19 cellular contexts compared by ENCODE assay signal in the genomic region with DNA sequence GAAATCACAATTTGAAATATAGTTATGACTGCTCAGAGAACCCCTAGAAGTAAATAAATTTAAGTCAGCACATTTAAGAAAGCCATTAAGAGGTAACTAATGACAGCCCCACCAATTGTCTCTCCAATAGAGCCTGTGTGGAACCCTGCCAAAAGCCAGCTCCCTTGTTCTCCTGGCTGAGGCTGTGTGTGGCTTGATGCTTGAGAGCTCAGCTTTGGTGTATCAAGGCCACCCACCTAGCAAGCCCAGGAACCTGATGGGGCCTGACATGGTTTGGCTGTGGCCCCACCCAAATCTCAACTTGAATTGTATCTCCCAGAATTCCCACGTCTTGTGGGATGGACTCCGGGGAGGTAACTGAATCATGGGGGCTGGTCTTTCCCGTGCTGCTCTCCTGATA.
"Had no signal": no experiment of that assay in that cellular context is flagged by ENCODE, and none has a peak within 500 bp of the region (broad histone marks: within the 10 kb centered on the region; RNA-seq: fewer than 3 reads in every experiment).

No MANE protein-coding gene starts in this region.

- H3K27me3 ChIP-seq: Peyer's patch, SJSA1 had no signal

- H3K36me3 ChIP-seq: Peyer's patch, SJSA1 had no signal

- H3K27ac ChIP-seq: Peyer's patch, SJSA1 had no signal

- H3K4me2 ChIP-seq: SK-N-SH had no signal

- H3K4me1 ChIP-seq: Peyer's patch, SJSA1 had no signal

- H3K9me2 ChIP-seq: SK-N-SH had no signal

- H3K9me3 ChIP-seq: Peyer's patch had no signal

- H3K4me3 ChIP-seq: Peyer's patch, SJSA1 had no signal

- DNase-seq: KBM-7; MV-4-11; NCI-H1048; NCI-H1436; NCI-H187; NCI-H2029; NCI-H2081 treated with DMSO at 0.1 percent for 48 hours; NCI-H2227 treated with DMSO at 0.1 percent for 48 hours; NCI-H446; NCI-H510A; NCI-H524 treated with DMSO at 0.1 percent for 48 hours; NK-92 treated with Interleukin-12 subunit alpha and Interleukin-12 subunit beta, amount 100 ng/mL, for 24 hours; PC-3; Peyer's patch; SHP77 treated with DMSO at 0.1 percent for 48 hours; SK-N-SH; SW 1271; T-cell had no signal
